Comparison of ENCODE assay signal across 2 cellular contexts in the genomic region with DNA sequence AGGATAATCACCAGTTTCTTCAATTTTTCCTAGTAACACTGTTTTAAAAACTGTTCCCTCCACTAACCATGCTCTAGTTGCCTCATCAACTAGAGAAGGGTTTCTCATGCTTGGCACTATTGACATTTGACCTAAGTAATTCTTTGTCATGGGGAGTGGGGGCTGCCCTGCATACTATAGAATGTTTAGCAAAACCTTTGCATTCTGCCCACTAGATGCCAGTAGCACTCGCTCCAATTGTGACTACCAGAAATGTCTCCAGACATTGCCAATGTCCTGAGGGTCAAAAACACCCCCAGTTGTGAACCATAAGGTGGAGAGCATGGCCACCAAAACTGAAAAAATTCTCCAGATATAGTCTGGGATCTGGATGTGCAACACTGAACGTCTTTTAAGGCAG.
TF ChIP-seq lines count a peak whose summit lies in the region.

No MANE protein-coding gene starts in this region.

TF ChIP-seq in GM23338, 12 proteins besides CTCF, POLR2A, EP300 and RAD21 (continued from another document):
- TF ChIP-seq, protein P1, sequence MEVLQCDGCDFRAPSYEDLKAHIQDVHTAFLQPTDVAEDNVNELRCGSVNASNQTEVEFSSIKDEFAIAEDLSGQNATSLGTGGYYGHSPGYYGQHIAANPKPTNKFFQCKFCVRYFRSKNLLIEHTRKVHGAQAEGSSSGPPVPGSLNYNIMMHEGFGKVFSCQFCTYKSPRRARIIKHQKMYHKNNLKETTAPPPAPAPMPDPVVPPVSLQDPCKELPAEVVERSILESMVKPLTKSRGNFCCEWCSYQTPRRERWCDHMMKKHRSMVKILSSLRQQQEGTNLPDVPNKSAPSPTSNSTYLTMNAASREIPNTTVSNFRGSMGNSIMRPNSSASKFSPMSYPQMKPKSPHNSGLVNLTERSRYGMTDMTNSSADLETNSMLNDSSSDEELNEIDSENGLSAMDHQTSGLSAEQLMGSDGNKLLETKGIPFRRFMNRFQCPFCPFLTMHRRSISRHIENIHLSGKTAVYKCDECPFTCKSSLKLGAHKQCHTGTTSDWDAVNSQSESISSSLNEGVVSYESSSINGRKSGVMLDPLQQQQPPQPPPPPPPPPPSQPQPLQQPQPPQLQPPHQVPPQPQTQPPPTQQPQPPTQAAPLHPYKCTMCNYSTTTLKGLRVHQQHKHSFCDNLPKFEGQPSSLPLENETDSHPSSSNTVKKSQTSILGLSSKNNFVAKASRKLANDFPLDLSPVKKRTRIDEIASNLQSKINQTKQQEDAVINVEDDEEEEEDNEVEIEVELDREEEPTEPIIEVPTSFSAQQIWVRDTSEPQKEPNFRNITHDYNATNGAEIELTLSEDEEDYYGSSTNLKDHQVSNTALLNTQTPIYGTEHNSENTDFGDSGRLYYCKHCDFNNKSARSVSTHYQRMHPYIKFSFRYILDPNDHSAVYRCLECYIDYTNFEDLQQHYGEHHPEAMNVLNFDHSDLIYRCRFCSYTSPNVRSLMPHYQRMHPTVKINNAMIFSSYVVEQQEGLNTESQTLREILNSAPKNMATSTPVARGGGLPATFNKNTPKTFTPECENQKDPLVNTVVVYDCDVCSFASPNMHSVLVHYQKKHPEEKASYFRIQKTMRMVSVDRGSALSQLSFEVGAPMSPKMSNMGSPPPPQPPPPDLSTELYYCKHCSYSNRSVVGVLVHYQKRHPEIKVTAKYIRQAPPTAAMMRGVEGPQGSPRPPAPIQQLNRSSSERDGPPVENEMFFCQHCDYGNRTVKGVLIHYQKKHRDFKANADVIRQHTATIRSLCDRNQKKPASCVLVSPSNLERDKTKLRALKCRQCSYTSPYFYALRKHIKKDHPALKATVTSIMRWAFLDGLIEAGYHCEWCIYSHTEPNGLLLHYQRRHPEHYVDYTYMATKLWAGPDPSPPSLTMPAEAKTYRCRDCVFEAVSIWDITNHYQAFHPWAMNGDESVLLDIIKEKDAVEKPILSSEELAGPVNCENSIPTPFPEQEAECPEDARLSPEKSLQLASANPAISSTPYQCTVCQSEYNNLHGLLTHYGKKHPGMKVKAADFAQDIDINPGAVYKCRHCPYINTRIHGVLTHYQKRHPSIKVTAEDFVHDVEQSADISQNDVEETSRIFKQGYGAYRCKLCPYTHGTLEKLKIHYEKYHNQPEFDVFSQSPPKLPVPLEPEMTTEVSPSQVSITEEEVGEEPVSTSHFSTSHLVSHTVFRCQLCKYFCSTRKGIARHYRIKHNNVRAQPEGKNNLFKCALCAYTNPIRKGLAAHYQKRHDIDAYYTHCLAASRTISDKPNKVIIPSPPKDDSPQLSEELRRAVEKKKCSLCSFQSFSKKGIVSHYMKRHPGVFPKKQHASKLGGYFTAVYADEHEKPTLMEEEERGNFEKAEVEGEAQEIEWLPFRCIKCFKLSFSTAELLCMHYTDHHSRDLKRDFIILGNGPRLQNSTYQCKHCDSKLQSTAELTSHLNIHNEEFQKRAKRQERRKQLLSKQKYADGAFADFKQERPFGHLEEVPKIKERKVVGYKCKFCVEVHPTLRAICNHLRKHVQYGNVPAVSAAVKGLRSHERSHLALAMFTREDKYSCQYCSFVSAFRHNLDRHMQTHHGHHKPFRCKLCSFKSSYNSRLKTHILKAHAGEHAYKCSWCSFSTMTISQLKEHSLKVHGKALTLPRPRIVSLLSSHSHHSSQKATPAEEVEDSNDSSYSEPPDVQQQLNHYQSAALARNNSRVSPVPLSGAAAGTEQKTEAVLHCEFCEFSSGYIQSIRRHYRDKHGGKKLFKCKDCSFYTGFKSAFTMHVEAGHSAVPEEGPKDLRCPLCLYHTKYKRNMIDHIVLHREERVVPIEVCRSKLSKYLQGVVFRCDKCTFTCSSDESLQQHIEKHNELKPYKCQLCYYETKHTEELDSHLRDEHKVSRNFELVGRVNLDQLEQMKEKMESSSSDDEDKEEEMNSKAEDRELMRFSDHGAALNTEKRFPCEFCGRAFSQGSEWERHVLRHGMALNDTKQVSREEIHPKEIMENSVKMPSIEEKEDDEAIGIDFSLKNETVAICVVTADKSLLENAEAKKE (CRISPR knock-in tag; IDR thresholded peaks at IDR 0.05): no peak
- TF ChIP-seq, protein P2, sequence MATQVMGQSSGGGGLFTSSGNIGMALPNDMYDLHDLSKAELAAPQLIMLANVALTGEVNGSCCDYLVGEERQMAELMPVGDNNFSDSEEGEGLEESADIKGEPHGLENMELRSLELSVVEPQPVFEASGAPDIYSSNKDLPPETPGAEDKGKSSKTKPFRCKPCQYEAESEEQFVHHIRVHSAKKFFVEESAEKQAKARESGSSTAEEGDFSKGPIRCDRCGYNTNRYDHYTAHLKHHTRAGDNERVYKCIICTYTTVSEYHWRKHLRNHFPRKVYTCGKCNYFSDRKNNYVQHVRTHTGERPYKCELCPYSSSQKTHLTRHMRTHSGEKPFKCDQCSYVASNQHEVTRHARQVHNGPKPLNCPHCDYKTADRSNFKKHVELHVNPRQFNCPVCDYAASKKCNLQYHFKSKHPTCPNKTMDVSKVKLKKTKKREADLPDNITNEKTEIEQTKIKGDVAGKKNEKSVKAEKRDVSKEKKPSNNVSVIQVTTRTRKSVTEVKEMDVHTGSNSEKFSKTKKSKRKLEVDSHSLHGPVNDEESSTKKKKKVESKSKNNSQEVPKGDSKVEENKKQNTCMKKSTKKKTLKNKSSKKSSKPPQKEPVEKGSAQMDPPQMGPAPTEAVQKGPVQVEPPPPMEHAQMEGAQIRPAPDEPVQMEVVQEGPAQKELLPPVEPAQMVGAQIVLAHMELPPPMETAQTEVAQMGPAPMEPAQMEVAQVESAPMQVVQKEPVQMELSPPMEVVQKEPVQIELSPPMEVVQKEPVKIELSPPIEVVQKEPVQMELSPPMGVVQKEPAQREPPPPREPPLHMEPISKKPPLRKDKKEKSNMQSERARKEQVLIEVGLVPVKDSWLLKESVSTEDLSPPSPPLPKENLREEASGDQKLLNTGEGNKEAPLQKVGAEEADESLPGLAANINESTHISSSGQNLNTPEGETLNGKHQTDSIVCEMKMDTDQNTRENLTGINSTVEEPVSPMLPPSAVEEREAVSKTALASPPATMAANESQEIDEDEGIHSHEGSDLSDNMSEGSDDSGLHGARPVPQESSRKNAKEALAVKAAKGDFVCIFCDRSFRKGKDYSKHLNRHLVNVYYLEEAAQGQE (IDR thresholded peaks at IDR 0.05; ENCODE audit: unreplicated experiment): no peak
- TF ChIP-seq STAT1 (IDR thresholded peaks at IDR 0.05; ENCODE audit: unreplicated experiment): no peak
- TF ChIP-seq JUNB (IDR thresholded peaks at IDR 0.05; ENCODE audit: unreplicated experiment): no peak
- TF ChIP-seq CREB1 (CRISPR knock-in tag; IDR thresholded peaks at IDR 0.05; ENCODE audit: low read depth): no peak
- TF ChIP-seq ZNF331 (CRISPR knock-in tag; IDR thresholded peaks at IDR 0.05; ENCODE audit: low read depth): no peak
- no peak for TF ChIP-seq EZH2phosphoT487 (IDR thresholded peaks at IDR 0.05; ENCODE audit: unreplicated experiment)

TF ChIP-seq in SK-N-SH treated with all-trans-retinoic acid at 6 μM for 48 hours, 23 proteins besides CTCF, POLR2A, EP300 and RAD21 (continued from another document):
- TF ChIP-seq, protein P3, sequence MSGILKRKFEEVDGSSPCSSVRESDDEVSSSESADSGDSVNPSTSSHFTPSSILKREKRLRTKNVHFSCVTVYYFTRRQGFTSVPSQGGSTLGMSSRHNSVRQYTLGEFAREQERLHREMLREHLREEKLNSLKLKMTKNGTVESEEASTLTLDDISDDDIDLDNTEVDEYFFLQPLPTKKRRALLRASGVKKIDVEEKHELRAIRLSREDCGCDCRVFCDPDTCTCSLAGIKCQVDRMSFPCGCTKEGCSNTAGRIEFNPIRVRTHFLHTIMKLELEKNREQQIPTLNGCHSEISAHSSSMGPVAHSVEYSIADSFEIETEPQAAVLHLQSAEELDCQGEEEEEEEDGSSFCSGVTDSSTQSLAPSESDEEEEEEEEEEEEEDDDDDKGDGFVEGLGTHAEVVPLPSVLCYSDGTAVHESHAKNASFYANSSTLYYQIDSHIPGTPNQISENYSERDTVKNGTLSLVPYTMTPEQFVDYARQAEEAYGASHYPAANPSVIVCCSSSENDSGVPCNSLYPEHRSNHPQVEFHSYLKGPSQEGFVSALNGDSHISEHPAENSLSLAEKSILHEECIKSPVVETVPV (CRISPR knock-in tag; IDR thresholded peaks at IDR 0.05): no peak
TF ChIP-seq in SK-N-SH treated with all-trans-retinoic acid at 6 μM for 48 hours: peak in this region for 0.
